Comparison of ENCODE assay signal across 8 cellular contexts in genomic region chr1:115975569-115976061, GRCh38. TPM values are rescaled to one million over a fixed set of nuclear protein-coding genes. Genes with fewer than 3 reads are reported as not detected.
A peak's percentile ranks its signal among the peaks of the same experiment; 100 is the strongest.
DNase-seq lines count a peak whose midpoint lies in the region; ATAC-seq and TF ChIP-seq lines count a peak whose summit lies in the region.

No MANE protein-coding gene starts in this region.

- no peak overlapping the region for H2AFZ ChIP-seq in OCI-LY1 (ENCODE audit: low read length)

- peaks cover 60% of the 10 kb centered on the region for H3K27me3 Mint-ChIP-seq in CD8-positive, alpha-beta T cell (ENCODE audit: low read depth)
- H3K27me3 Mint-ChIP-seq in endothelial cell (ENCODE audit: unreplicated experiment) = peaks cover 8% of the 10 kb centered on the region

- H3K4me3 ChIP-seq in CD8-positive, alpha-beta T cell (ENCODE audit: low read depth, low read length) = peak overlapping the region; percentile 48
- H3K4me3 ChIP-seq in OCI-LY1 (ENCODE audit: low read depth, low read length, poor library complexity, severe bottlenecking) = peak overlapping the region; percentile 47
- H3K4me3 ChIP-seq in neutrophil (ENCODE audit: low read depth in 1 of 2, low read length in 1 of 2) = peak overlapping the region; percentile 78 to 93
- H3K4me3 ChIP-seq in SJCRH30 = no peak overlapping the region

- H3K36me3 ChIP-seq in CD8-positive, alpha-beta T cell (ENCODE audit: insufficient read depth, low read length) = no peaks in the 10 kb centered on the region
- H3K36me3 ChIP-seq in OCI-LY1 (ENCODE audit: insufficient read depth, low read length) = no peaks in the 10 kb centered on the region
- H3K36me3 ChIP-seq in neutrophil = no peaks in the 10 kb centered on the region
- no peaks in the 10 kb centered on the region for H3K36me3 ChIP-seq in SJCRH30

- no peak overlapping the region for H3K27ac ChIP-seq in CD8-positive, alpha-beta T cell (ENCODE audit: low read depth, low read length)
- H3K27ac ChIP-seq in OCI-LY1 (ENCODE audit: low read depth, low read length, poor library complexity, severe bottlenecking) (no peak overlapping the region), neutrophil (peak overlapping the region; percentile 96), SJCRH30 (no peak overlapping the region)

- TF ChIP-seq CTCF in CD8-positive, alpha-beta T cell (IDR thresholded peaks at IDR 0.05) = no peak
- TF ChIP-seq CTCF in OCI-LY1 (IDR thresholded peaks at IDR 0.05; ENCODE audit: low read length) = no peak
- no peak for TF ChIP-seq CTCF in endothelial cell (IDR thresholded peaks at IDR 0.05; ENCODE audit: unreplicated experiment)
- no peak for TF ChIP-seq CTCF in neutrophil (IDR thresholded peaks at IDR 0.05)

- POLR2A ChIA-PET in CD8-positive, alpha-beta T cell (lab: Charles Lee) = interaction anchor here (0.8 kb wide), 1 partner anchor 16 kb away, joined by 6 read pairs; no protein-coding TSS in a partner anchor

- no peaks in the 10 kb centered on the region for H3K9me3 Mint-ChIP-seq in CD8-positive, alpha-beta T cell
- no peaks in the 10 kb centered on the region for H3K9me3 Mint-ChIP-seq in endothelial cell (ENCODE audit: unreplicated experiment)

- H3K4me3 Mint-ChIP-seq in CD8-positive, alpha-beta T cell = peak overlapping the region; percentile 88
- peak overlapping the region; percentile 96 for H3K4me3 Mint-ChIP-seq in endothelial cell (ENCODE audit: unreplicated experiment)

- H3K4me1 ChIP-seq in CD8-positive, alpha-beta T cell (ENCODE audit: insufficient read depth, low read length) = peaks cover 3% of the 10 kb centered on the region
- H3K4me1 ChIP-seq in OCI-LY1 (ENCODE audit: insufficient read depth, low read length, severe bottlenecking) (no peaks in the 10 kb centered on the region), neutrophil (ENCODE audit: control insufficient read depth in 1 of 2, insufficient read depth in 1 of 2, low read depth in 1 of 2, low read length in 1 of 2) (peaks cover 46 to 48% of the 10 kb centered on the region in 2 experiments), SJCRH30 (no peaks in the 10 kb centered on the region)

- H3K9me2 ChIP-seq in OCI-LY1 (ENCODE audit: low read depth, low read length) = no peaks in the 10 kb centered on the region

- H4K20me1 ChIP-seq in OCI-LY1 (ENCODE audit: insufficient read depth, low read length) = no peaks in the 10 kb centered on the region

- H3K9me3 ChIP-seq in CD8-positive, alpha-beta T cell (ENCODE audit: low read length) = no peaks in the 10 kb centered on the region
- H3K9me3 ChIP-seq in OCI-LY1 (ENCODE audit: low read length) = no peaks in the 10 kb centered on the region
- no peaks in the 10 kb centered on the region for H3K9me3 ChIP-seq in neutrophil
- H3K9me3 ChIP-seq in SJCRH30 (replicated peaks) = no peaks in the 10 kb centered on the region

- ATAC-seq in CD8-positive, alpha-beta T cell = no peak
- ATAC-seq in GM19452 (IDR thresholded peaks at IDR 0.05; ENCODE audit: unreplicated experiment) = no peak

- no peaks in the 10 kb centered on the region for H3K27me3 ChIP-seq in CD8-positive, alpha-beta T cell (ENCODE audit: insufficient read depth, low read length)
- no peaks in the 10 kb centered on the region for H3K27me3 ChIP-seq in OCI-LY1 (ENCODE audit: insufficient read depth, low read length)
- no peaks in the 10 kb centered on the region for H3K27me3 ChIP-seq in neutrophil
- H3K27me3 ChIP-seq in SJCRH30 = no peaks in the 10 kb centered on the region

- no peak overlapping the region for H3K27ac Mint-ChIP-seq in CD8-positive, alpha-beta T cell
- peak overlapping the region; percentile 91 for H3K27ac Mint-ChIP-seq in endothelial cell (ENCODE audit: unreplicated experiment)

- CTCF ChIA-PET in CD8-positive, alpha-beta T cell (lab: Charles Lee) = no interaction called here

- no peaks in the 10 kb centered on the region for H3K79me2 ChIP-seq in OCI-LY1 (ENCODE audit: insufficient read depth, low read length)

- no peaks in the 10 kb centered on the region for H3K36me3 Mint-ChIP-seq in CD8-positive, alpha-beta T cell
- no peaks in the 10 kb centered on the region for H3K36me3 Mint-ChIP-seq in endothelial cell (ENCODE audit: low read depth, unreplicated experiment)

- intact Hi-C loops in CD8-positive, alpha-beta T cell (cut with DNase I, micrococcal nuclease) = no loop called here

- DNase-seq in CD8-positive, alpha-beta T cell = no peak
- no peak for DNase-seq in endothelial cell (ENCODE audit: low spot score)
- DNase-seq in NCI-H69 (lab: John Stamatoyannopoulos, UW) = no peak
- no peak for DNase-seq in NCI-H1105 (lab: John Stamatoyannopoulos, UW)
- no peak for DNase-seq in SJCRH30

- H3K9ac ChIP-seq in OCI-LY1 (ENCODE audit: low read length) = no peak overlapping the region; the same call in 1 of the 2 replicates

- peak overlapping the region; percentile 66 for H3K4me2 ChIP-seq in OCI-LY1 (ENCODE audit: low read length)

- H3K4me1 Mint-ChIP-seq in CD8-positive, alpha-beta T cell (ENCODE audit: low read depth) = peaks cover 9% of the 10 kb centered on the region
- peaks cover 13% of the 10 kb centered on the region for H3K4me1 Mint-ChIP-seq in endothelial cell (ENCODE audit: unreplicated experiment)

- H3F3A ChIP-seq in OCI-LY1 (ENCODE audit: insufficient read depth, low read length) = no peaks in the 10 kb centered on the region

RNA-seq across cellular contexts. Expression of gene SLC22A15, which starts 0.7 kb away (rescaled TPM):
- under 1 TPM in 1 of 2 experiments, not detected in 1; 0.16 TPM for total RNA-seq in CD8-positive, alpha-beta T cell
- 21.9 TPM for total RNA-seq in endothelial cell (ENCODE audit: unreplicated experiment)
- not detected in 2 replicates for total RNA-seq in SJCRH30 (2014; rRNA removed; shearing (Covaris generic))

Comparison
In these comparisons a context has a peak if more than half of its experiments do, and no peak if none do; other contexts are left out.
1. RNA of gene SLC22A15, which starts 0.7 kb away (total RNA-seq): 21.9 TPM in endothelial cell (single experiment); 0.16 TPM in CD8-positive, alpha-beta T cell and not detected in SJCRH30; every median in the first group is over 10 times any median in the second.